ENCODE assay signal across 8 cellular contexts in the genomic region with DNA sequence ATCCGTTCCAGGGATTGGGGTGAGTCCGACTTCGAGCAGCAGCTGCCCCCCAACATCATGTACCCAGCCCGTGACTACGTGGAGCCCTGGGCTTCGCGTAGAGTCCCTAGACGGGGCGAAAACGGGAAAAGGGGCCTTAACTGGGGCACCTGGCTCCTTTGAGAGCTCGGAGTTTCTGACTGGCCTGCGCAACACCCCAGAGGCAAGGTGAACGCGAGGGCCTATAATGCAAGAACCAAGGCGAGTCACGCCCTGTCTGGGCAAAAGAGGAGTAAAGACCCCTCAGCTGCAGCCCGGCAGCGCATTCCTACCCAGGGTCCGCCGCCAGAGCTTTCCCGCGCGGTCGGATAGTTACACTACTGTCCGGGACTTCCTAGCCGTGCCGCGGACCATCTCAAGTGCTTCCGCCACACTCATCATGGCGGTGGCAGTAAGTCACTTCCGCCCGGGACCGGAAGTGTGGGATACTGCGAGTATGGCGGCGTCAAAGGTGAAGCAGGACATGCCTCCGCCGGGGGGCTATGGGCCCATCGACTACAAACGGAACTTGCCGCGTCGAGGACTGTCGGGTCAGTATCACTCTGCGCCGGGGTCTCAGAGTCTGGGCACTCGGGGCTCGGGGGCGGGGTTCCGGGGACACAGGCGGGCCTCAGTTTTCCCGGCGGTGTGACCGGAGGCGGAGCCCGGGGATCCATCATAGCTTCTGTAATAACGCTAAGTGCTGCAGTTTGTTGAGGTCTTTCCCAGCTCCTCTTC. TPM values are rescaled to one million over a fixed set of nuclear protein-coding genes. Genes with fewer than 3 reads are reported as not detected.
A peak's percentile ranks its signal among the peaks of the same experiment; 100 is the strongest.
DNase-seq lines count a peak whose midpoint lies in the region; TF ChIP-seq lines count a peak whose summit lies in the region.

A gene (plus strand): TSS at position 462 of the 756 bp plus-strand sequence. CDS start 14 bp downstream, at position 476.

- H3K4me3 Mint-ChIP-seq in CD8-positive, alpha-beta memory T cell: peak within 1 kb of the TSS; percentile 94 to 98 (median 96)

- TF ChIP-seq CTCF in GM20000 (IDR thresholded peaks at IDR 0.05; ENCODE audit: extremely low read depth, missing control alignments): no peak

- CTCF ChIA-PET in CD8-positive, alpha-beta memory T cell (lab: Charles Lee): interaction anchor here (0.7 to 2.1 kb wide), 3 partner anchors 16 to 149 kb away, joined by 4 to 6 read pairs (median 4); no protein-coding TSS in a partner anchor

- peaks cover 0 to 3% of the 10 kb centered on the region in 2 donors for H3K27me3 Mint-ChIP-seq in CD8-positive, alpha-beta memory T cell

- no peaks in the 10 kb centered on the region for H3K36me3 ChIP-seq in CD8-positive, alpha-beta memory T cell (ENCODE audit: insufficient read depth, low read length)
- H3K36me3 ChIP-seq in effector memory CD4-positive, alpha-beta T cell (ENCODE audit: control insufficient read depth, insufficient read depth, low read length): peaks cover 3% of the 10 kb centered on the region

- H3K36me3 Mint-ChIP-seq in CD8-positive, alpha-beta memory T cell: peaks cover 0 to 28% (median 3%) of the 10 kb centered on the region in 3 donors

- H3K9me3 Mint-ChIP-seq in CD8-positive, alpha-beta memory T cell: no peaks in the 10 kb centered on the region

- POLR2A ChIA-PET in CD8-positive, alpha-beta memory T cell (lab: Charles Lee): interaction anchor here (0.5 to 2.1 kb wide), 12 partner anchors 25 to 343 kb away, joined by 3 to 8 read pairs (median 5); a partner anchor contains a TSS

- H3K27ac Mint-ChIP-seq in CD8-positive, alpha-beta memory T cell: peak within 1 kb of the TSS; percentile 87 to 97 (median 96)

- H3K27me3 ChIP-seq in CD8-positive, alpha-beta memory T cell (ENCODE audit: insufficient read depth, low read length, poor library complexity, severe bottlenecking): no peaks in the 10 kb centered on the region
- no peaks in the 10 kb centered on the region for H3K27me3 ChIP-seq in effector memory CD4-positive, alpha-beta T cell (replicated peaks; ENCODE audit: control insufficient read depth, insufficient read depth, low read length, poor library complexity, severe bottlenecking)

- no peaks in the 10 kb centered on the region for H3K9me3 ChIP-seq in CD8-positive, alpha-beta memory T cell (ENCODE audit: low read length)
- no peaks in the 10 kb centered on the region for H3K9me3 ChIP-seq in effector memory CD4-positive, alpha-beta T cell (ENCODE audit: control insufficient read depth, low read length)

- H3K4me3 ChIP-seq in CD8-positive, alpha-beta memory T cell (ENCODE audit: low read length): peak within 1 kb of the TSS; percentile 95
- H3K4me3 ChIP-seq in effector memory CD4-positive, alpha-beta T cell (ENCODE audit: insufficient read depth, low read depth, low read length, poor library complexity, severe bottlenecking): peak within 1 kb of the TSS; percentile 86

- H3K4me1 Mint-ChIP-seq in CD8-positive, alpha-beta memory T cell: peaks cover 29 to 49% (median 35%) of the 10 kb centered on the region in 3 donors

- peak within 1 kb of the TSS; percentile 83 for H3K27ac ChIP-seq in CD8-positive, alpha-beta memory T cell (ENCODE audit: low read depth, low read length)
- H3K27ac ChIP-seq in effector memory CD4-positive, alpha-beta T cell (ENCODE audit: insufficient read depth, low read length, poor library complexity, severe bottlenecking): peak within 1 kb of the TSS; percentile 78

- DNase-seq in CD8-positive, alpha-beta memory T cell: peak; percentile 88 to 95 (median 92)
- DNase-seq in GM20000 (ENCODE audit: low spot score) (peak; percentile 96), HT-29 (ENCODE audit: low spot score) (peak; percentile 90), medulla oblongata (ENCODE audit: extremely low spot score) (peak; percentile 96)
- peak; percentile 78 for DNase-seq in NK-92 treated with Interleukin-12 subunit alpha and Interleukin-12 subunit beta, amount 100 ng/mL, for 24 hours (lab: John Stamatoyannopoulos, UW)
- peak; percentile 100 for DNase-seq in activated CD8-positive, alpha-beta memory T cell treated with anti-CD3 and anti-CD28 coated beads for 24 hours
- DNase-seq in effector memory CD4-positive, alpha-beta T cell: peak; percentile 90
- peak; percentile 84 to 90 (median 87) for DNase-seq in stimulated activated CD4-positive, alpha-beta T cell treated with anti-CD3 and anti-CD28 coated beads, TNF-alpha, amount 100 ng/mL, for 48 hours (ENCODE audit: low read depth in 3 of 3)

- H3K4me1 ChIP-seq in CD8-positive, alpha-beta memory T cell (ENCODE audit: insufficient read depth, low read length): peaks cover 26% of the 10 kb centered on the region
- H3K4me1 ChIP-seq in effector memory CD4-positive, alpha-beta T cell (ENCODE audit: control insufficient read depth, insufficient read depth, low read length, poor library complexity, severe bottlenecking): peaks cover 18% of the 10 kb centered on the region

RNA-seq across cellular contexts. Expression of the gene that starts here (rescaled TPM):
- 100 to 1,000 TPM; 337 to 341 TPM for total RNA-seq in CD8-positive, alpha-beta memory T cell
- polyA plus RNA-seq in CD8-positive, alpha-beta memory T cell: 334 TPM
- total RNA-seq in HT-29 (2014; rRNA removed; shearing (Covaris generic)): 190 and 202 TPM in 2 replicates

Comparison
In these comparisons a context has a peak if more than half of its experiments do, and no peak if none do; other contexts are left out.
1. Peak in every context shown above with its lines: DNase-seq, H3K4me3 ChIP-seq and H3K27ac ChIP-seq.